Comparison of ENCODE assay signal across 7 cellular contexts in genomic region chr17:7380321-7380720, GRCh38. TPM values are rescaled to one million over a fixed set of nuclear protein-coding genes. Genes with fewer than 3 reads are reported as not detected.
DNase-seq lines count a peak whose midpoint lies in the region; ATAC-seq, FAIRE-seq and TF ChIP-seq lines count a peak whose summit lies in the region.

No MANE protein-coding gene starts in this region.

- ATAC-seq in left lung = peak; percentile 69
- ATAC-seq in upper lobe of left lung (ENCODE audit: low FRiP score in 2 of 2) = peak; percentile 49 to 53
- no peak for ATAC-seq in GM21786 (IDR thresholded peaks at IDR 0.05; ENCODE audit: unreplicated experiment)

- no peak for TF ChIP-seq POLR2A in upper lobe of left lung (IDR thresholded peaks at IDR 0.05)

- H3K9me3 ChIP-seq in left lung = no peaks in the 10 kb centered on the region
- no peaks in the 10 kb centered on the region for H3K9me3 ChIP-seq in upper lobe of left lung

- TF ChIP-seq CTCF in coronary artery (IDR thresholded peaks at IDR 0.05) = no peak
- no peak for TF ChIP-seq CTCF in left lung (IDR thresholded peaks at IDR 0.05)
- TF ChIP-seq CTCF in upper lobe of left lung (IDR thresholded peaks at IDR 0.05) = no peak

- FAIRE-seq in GM19239 (lab: Jason Lieb, UNC) = no peak

- H3K27ac ChIP-seq in coronary artery = peak overlapping the region in 1 of 2 donors; percentile 26
- peak overlapping the region in 1 of 2 donors; percentile 66 for H3K27ac ChIP-seq in left lung
- H3K27ac ChIP-seq in upper lobe of left lung = peak overlapping the region; percentile 28 to 84 (median 72)

- peaks cover 3 to 55% of the 10 kb centered on the region in 2 donors for H3K27me3 ChIP-seq in left lung
- peaks cover 0 to 2% (median 0%) of the 10 kb centered on the region in 4 donors for H3K27me3 ChIP-seq in upper lobe of left lung

- H3K4me1 ChIP-seq in left lung = peaks cover 7 to 36% of the 10 kb centered on the region in 2 donors
- peaks cover 23 to 33% (median 28%) of the 10 kb centered on the region in 4 donors for H3K4me1 ChIP-seq in upper lobe of left lung

- 19 to 20% methylated on average over 1 to 5 of the region's 7 CpGs for WGBS in upper lobe of left lung, 2 donors

- intact Hi-C loops in left lung (cut with DNase I) = no loop called here

- no peak for TF ChIP-seq EP300 in upper lobe of left lung (IDR thresholded peaks at IDR 0.05)

- H3K36me3 ChIP-seq in left lung (no peaks in the 10 kb centered on the region), upper lobe of left lung (peaks cover 0 to 6% (median 0%) of the 10 kb centered on the region in 4 donors)

- H3K4me3 ChIP-seq in coronary artery (peak overlapping the region; percentile 79), left lung (peak overlapping the region in 1 of 2 donors; percentile 48), upper lobe of left lung (peak overlapping the region in 3 of 4 donors; percentile 50 to 60 (median 58))

- DNase-seq in NCI-H1105 (lab: John Stamatoyannopoulos, UW) (peak; percentile 90), coronary artery (ENCODE audit: low spot score) (no peak), left lung (peak in 1 of 2 donors; percentile 52), upper lobe of left lung (peak in 1 of 2 donors; percentile 53), GM19239 (ENCODE audit: insufficient read length, low spot score) (no peak), middle frontal gyrus (ENCODE audit: extremely low spot score, low spot score) (no peak)

RNA-seq across cellular contexts. Expression of gene TNK1, which starts 0.6 kb away (rescaled TPM):
- total RNA-seq in left lung (1 to 10 TPM; 6.1 to 6.4 TPM), upper lobe of left lung (10 to 100 TPM in 1 of 6 donors, 1 to 10 TPM in 5; 5.8 to 16.8 (median 8.2) TPM)

RNA-seq across cellular contexts. Expression of gene PLSCR3, which starts 14.0 kb away (rescaled TPM):
- 10 to 100 TPM; 42.0 to 42.7 TPM for total RNA-seq in left lung
- 10 to 100 TPM; 20.6 to 64.5 (median 37.7) TPM for total RNA-seq in upper lobe of left lung

RNA-seq across cellular contexts. Expression of gene TMEM256, which starts 23.6 kb away (rescaled TPM):
- total RNA-seq in left lung (10 to 100 TPM; 50.7 to 56.0 TPM), upper lobe of left lung (10 to 100 TPM; 21.6 to 65.0 (median 52.6) TPM)

RNA-seq across cellular contexts. Expression of gene TMEM95, which starts 25.4 kb away (rescaled TPM):
- not detected for total RNA-seq in left lung
- 1 to 10 TPM in 1 of 6 donors, not detected in 5; 1.0 TPM for total RNA-seq in upper lobe of left lung

RNA-seq across cellular contexts. Expression of gene NLGN2, which starts 27.3 kb away (rescaled TPM):
- total RNA-seq in left lung (10 to 100 TPM; 14.8 to 20.1 TPM), upper lobe of left lung (10 to 100 TPM in 3 of 6 donors, 1 to 10 TPM in 3; 3.8 to 16.8 (median 8.9) TPM)
